ENCODE assay signal across 1 cellular context in the genomic region with DNA sequence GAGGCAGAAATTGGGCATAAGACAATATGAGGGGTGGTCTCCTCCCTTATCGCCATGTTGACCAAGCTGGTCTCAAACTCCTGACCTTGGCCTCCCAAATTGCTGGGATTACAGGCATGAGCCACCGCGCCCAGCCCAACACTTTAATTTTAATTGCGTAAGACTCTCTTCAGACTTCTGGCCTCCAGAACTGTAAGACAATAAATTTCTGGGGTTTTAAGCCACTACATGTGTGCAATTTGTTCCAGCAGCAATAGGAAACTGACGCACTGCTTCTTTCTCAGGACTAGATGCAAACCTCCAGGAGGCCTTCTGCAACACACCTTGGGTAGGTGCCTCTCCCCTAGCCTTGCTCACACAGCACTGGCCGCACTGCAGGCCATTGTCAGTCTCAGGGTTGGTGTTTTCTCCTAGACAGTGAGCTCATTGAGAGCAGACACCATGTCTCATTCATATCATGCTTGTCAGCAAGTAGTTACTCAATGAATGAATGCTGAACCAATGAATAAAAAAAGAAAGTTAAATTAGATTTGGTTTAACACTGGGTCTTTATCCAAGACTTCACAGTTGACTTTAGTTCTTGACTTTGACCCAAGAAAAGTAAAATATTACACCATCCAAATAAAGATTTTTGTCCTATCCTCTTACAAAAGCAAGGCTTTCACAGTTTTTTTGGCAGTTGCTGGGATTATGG.
TF ChIP-seq lines count a peak whose summit lies in the region.

No MANE protein-coding gene starts in this region.

TF ChIP-seq in WTC11, 78 proteins besides CTCF, POLR2A, EP300 and RAD21:
- TF ChIP-seq, protein P1, sequence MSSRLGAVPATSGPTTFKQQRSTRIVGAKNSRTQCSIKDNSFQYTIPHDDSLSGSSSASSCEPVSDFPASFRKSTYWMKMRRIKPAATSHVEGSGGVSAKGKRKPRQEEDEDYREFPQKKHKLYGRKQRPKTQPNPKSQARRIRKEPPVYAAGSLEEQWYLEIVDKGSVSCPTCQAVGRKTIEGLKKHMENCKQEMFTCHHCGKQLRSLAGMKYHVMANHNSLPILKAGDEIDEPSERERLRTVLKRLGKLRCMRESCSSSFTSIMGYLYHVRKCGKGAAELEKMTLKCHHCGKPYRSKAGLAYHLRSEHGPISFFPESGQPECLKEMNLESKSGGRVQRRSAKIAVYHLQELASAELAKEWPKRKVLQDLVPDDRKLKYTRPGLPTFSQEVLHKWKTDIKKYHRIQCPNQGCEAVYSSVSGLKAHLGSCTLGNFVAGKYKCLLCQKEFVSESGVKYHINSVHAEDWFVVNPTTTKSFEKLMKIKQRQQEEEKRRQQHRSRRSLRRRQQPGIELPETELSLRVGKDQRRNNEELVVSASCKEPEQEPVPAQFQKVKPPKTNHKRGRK (CRISPR knock-in tag; IDR thresholded peaks at IDR 0.05; ENCODE audit: borderline replicate concordance), result no peak
- no peak for TF ChIP-seq ZBTB21 (CRISPR knock-in tag; IDR thresholded peaks at IDR 0.05; ENCODE audit: borderline replicate concordance)
- TF ChIP-seq, protein P2, sequence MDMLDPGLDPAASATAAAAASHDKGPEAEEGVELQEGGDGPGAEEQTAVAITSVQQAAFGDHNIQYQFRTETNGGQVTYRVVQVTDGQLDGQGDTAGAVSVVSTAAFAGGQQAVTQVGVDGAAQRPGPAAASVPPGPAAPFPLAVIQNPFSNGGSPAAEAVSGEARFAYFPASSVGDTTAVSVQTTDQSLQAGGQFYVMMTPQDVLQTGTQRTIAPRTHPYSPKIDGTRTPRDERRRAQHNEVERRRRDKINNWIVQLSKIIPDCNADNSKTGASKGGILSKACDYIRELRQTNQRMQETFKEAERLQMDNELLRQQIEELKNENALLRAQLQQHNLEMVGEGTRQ (CRISPR knock-in tag; IDR thresholded peaks at IDR 0.05), result no peak
- TF ChIP-seq, protein P3, sequence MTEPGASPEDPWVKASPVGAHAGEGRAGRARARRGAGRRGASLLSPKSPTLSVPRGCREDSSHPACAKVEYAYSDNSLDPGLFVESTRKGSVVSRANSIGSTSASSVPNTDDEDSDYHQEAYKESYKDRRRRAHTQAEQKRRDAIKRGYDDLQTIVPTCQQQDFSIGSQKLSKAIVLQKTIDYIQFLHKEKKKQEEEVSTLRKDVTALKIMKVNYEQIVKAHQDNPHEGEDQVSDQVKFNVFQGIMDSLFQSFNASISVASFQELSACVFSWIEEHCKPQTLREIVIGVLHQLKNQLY (CRISPR knock-in tag; IDR thresholded peaks at IDR 0.05), result no peak
- TF ChIP-seq RORB (CRISPR knock-in tag; IDR thresholded peaks at IDR 0.05), result no peak
- TF ChIP-seq, protein P4, sequence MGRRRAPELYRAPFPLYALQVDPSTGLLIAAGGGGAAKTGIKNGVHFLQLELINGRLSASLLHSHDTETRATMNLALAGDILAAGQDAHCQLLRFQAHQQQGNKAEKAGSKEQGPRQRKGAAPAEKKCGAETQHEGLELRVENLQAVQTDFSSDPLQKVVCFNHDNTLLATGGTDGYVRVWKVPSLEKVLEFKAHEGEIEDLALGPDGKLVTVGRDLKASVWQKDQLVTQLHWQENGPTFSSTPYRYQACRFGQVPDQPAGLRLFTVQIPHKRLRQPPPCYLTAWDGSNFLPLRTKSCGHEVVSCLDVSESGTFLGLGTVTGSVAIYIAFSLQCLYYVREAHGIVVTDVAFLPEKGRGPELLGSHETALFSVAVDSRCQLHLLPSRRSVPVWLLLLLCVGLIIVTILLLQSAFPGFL (CRISPR knock-in tag; IDR thresholded peaks at IDR 0.05; ENCODE audit: borderline replicate concordance), result no peak
- TF ChIP-seq, protein P5, sequence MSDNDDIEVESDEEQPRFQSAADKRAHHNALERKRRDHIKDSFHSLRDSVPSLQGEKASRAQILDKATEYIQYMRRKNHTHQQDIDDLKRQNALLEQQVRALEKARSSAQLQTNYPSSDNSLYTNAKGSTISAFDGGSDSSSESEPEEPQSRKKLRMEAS (CRISPR knock-in tag; IDR thresholded peaks at IDR 0.05), result no peak
- TF ChIP-seq MYBL2 (CRISPR knock-in tag; IDR thresholded peaks at IDR 0.05), result no peak
- TF ChIP-seq SMAD3 (CRISPR knock-in tag; IDR thresholded peaks at IDR 0.05; ENCODE audit: borderline replicate concordance), result no peak
- TF ChIP-seq OVOL2 (CRISPR knock-in tag; IDR thresholded peaks at IDR 0.05; ENCODE audit: borderline replicate concordance), result no peak
- no peak for TF ChIP-seq JUN (CRISPR knock-in tag; IDR thresholded peaks at IDR 0.05)
- no peak for TF ChIP-seq TEAD1 (CRISPR knock-in tag; IDR thresholded peaks at IDR 0.05)
- no peak for TF ChIP-seq NFYB (CRISPR knock-in tag; conservative IDR thresholded peaks at IDR 0.05; ENCODE audit: low read depth)
- no peak for TF ChIP-seq NR1H2 (CRISPR knock-in tag; IDR thresholded peaks at IDR 0.05)
- no peak for TF ChIP-seq ATF1 (CRISPR knock-in tag; IDR thresholded peaks at IDR 0.05)
- no peak for TF ChIP-seq ZNF263 (CRISPR knock-in tag; IDR thresholded peaks at IDR 0.05; ENCODE audit: low read depth)
- TF ChIP-seq TCF7 (CRISPR knock-in tag; IDR thresholded peaks at IDR 0.05; ENCODE audit: low read depth), result no peak
